Comparison of ENCODE assay signal across 7 cellular contexts in the genomic region with DNA sequence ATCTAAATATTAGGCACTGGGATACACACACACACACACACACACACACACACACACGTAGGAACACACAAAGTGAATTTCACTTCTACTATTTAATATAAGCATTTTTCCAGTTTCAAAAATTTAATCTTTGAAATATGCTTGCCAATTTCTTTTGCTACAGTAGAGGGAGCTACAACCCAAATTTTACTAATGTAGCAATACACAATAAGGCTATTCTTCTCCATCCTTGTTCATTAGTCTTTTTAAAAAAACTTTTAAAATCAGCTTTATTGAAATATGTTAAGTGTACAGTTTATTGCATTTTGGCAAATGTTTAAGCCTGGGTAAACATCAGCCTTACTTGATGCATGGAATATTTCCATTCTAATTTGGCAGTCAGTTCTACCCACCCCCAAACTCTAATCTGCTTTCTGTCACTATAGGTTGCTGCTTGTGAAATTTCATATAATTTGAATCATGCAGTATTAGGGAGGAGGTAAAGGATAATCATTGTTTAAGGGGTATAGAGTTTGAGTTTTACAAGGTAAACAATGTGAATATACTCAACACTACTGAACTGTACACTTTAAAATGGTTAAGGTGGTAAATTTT.
DNase-seq lines count a peak whose midpoint lies in the region; ATAC-seq and TF ChIP-seq lines count a peak whose summit lies in the region.

No MANE protein-coding gene starts in this region.

- no peak overlapping the region for H3K4me3 Mint-ChIP-seq in activated naive CD8-positive, alpha-beta T cell treated with anti-CD3 and anti-CD28 coated beads for 36 hours

- TF ChIP-seq CTCF in GM10266 (IDR thresholded peaks at IDR 0.05; ENCODE audit: control insufficient read depth, insufficient read depth, low read depth, missing control alignments) (peak; percentile 63), mucosa of descending colon (IDR thresholded peaks at IDR 0.05) (no peak)

- H3K4me3 ChIP-seq in mucosa of descending colon: no peak overlapping the region

- peaks cover 2% of the 10 kb centered on the region for H3K36me3 Mint-ChIP-seq in activated naive CD8-positive, alpha-beta T cell treated with anti-CD3 and anti-CD28 coated beads for 36 hours

- no peaks in the 10 kb centered on the region for H3K4me1 ChIP-seq in mucosa of descending colon (ENCODE audit: low read depth)

- no peaks in the 10 kb centered on the region for H3K4me1 Mint-ChIP-seq in activated naive CD8-positive, alpha-beta T cell treated with anti-CD3 and anti-CD28 coated beads for 36 hours

- H3K36me3 ChIP-seq in mucosa of descending colon (ENCODE audit: low read depth): no peaks in the 10 kb centered on the region

- intact Hi-C loops in mucosa of descending colon (cut with DNase I, micrococcal nuclease): loop anchor here in 1 of 2 donors (5.0 kb wide), 1 partner anchor 244 kb away; no protein-coding TSS in a partner anchor

- no peaks in the 10 kb centered on the region for H3K9me3 Mint-ChIP-seq in activated naive CD8-positive, alpha-beta T cell treated with anti-CD3 and anti-CD28 coated beads for 36 hours

- DNase-seq in GM10266 (ENCODE audit: extremely low spot score) (no peak), NCI-H1694 treated with DMSO at 0.1 percent for 48 hours (lab: John Stamatoyannopoulos, UW) (peak; percentile 7), cerebellar cortex (ENCODE audit: low spot score) (peak; percentile 44), mucosa of descending colon (no peak)
- DNase-seq in activated naive CD8-positive, alpha-beta T cell treated with anti-CD3 and anti-CD28 coated beads for 36 hours: no peak

- peak; percentile 40 for ATAC-seq in mucosa of descending colon
- ATAC-seq in HG02798 (IDR thresholded peaks at IDR 0.05; ENCODE audit: poor library complexity, unreplicated experiment): no peak
- ATAC-seq in HG02623 (IDR thresholded peaks at IDR 0.05; ENCODE audit: unreplicated experiment): no peak

- no peak overlapping the region for H3K27ac Mint-ChIP-seq in activated naive CD8-positive, alpha-beta T cell treated with anti-CD3 and anti-CD28 coated beads for 36 hours

- H3K27me3 Mint-ChIP-seq in activated naive CD8-positive, alpha-beta T cell treated with anti-CD3 and anti-CD28 coated beads for 36 hours: no peaks in the 10 kb centered on the region

- H3K9me3 ChIP-seq in mucosa of descending colon: no peaks in the 10 kb centered on the region

Comparison
In these comparisons a context has a peak if more than half of its experiments do, and no peak if none do; other contexts are left out.
1. DNase-seq: peak in NCI-H1694 treated with DMSO at 0.1 percent for 48 hours (single experiment) and cerebellar cortex (single experiment); none in GM10266 (single experiment), mucosa of descending colon (0 of 3) and activated naive CD8-positive, alpha-beta T cell treated with anti-CD3 and anti-CD28 coated beads for 36 hours (single experiment).